ENCODE assay signal across 10 cellular contexts in the genomic region with DNA sequence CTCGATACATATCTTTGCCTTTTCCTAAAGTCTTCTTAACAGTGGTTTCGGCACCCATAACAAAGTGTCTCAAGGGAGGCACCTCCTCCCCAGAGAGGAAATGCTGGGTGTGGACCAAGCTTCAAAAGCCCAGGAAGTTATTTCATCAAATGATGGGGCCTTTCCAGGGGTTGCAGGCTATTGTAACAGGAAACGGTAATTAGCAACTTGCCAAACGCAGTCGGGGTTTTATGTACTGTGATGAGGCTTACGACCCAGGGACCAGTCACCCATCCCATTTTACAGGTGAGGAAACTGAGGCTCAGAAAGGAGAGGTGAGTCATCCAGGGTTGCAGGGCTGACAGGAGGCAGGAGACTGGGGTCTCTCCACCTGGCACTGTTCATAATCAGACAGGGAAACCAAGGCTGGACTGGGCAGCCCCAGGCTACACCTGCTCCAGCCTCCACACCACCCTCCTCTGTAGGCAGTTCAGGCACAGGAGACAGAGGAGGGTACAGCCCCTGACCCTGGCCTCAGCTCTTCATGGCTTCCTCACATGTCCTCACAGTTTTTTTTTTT.
DNase-seq lines count a peak whose midpoint lies in the region; ATAC-seq lines count a peak whose summit lies in the region.
"Had no signal": no experiment of that assay in that cellular context is flagged by ENCODE, and none has a peak within 500 bp of the region (broad histone marks: within the 10 kb centered on the region; RNA-seq: fewer than 3 reads in every experiment).

No MANE protein-coding gene starts in this region.

- peak; percentile 66 for DNase-seq in GM19238 (ENCODE audit: insufficient read length, low spot score)
- DNase-seq in SIG-M5 (lab: John Stamatoyannopoulos, UW): peak; percentile 61
- peak; percentile 81 for DNase-seq in activated effector memory CD4-positive, alpha-beta T cell treated with anti-CD3 and anti-CD28 coated beads, Interleukin-2, amount 50 U/mL, for 16 hours
- peak in 2 of 3 donors; percentile 43 to 57 for DNase-seq in stimulated activated CD4-positive, alpha-beta T cell treated with anti-CD3 and anti-CD28 coated beads, TNF-alpha, amount 100 ng/mL, for 1 hour (ENCODE audit: low read depth in 3 of 3, low spot score in 1 of 3)
- DNase-seq in D341Med (ENCODE audit: low spot score): no peak
- no peak for DNase-seq in hippocampal formation (lab: John Stamatoyannopoulos, UW)
- DNase-seq: KG1 had no signal

- ATAC-seq in HG03521 (IDR thresholded peaks at IDR 0.05; ENCODE audit: unreplicated experiment): no peak
- ATAC-seq in GM19452 (IDR thresholded peaks at IDR 0.05; ENCODE audit: unreplicated experiment): no peak
- ATAC-seq: body of pancreas had no signal

Comparison
In these comparisons a context has a peak if more than half of its experiments do, and no peak if none do; other contexts are left out.
1. DNase-seq: peak in GM19238 (single experiment), SIG-M5 (single experiment), activated effector memory CD4-positive, alpha-beta T cell treated with anti-CD3 and anti-CD28 coated beads, Interleukin-2, amount 50 U/mL, for 16 hours (single experiment) and stimulated activated CD4-positive, alpha-beta T cell treated with anti-CD3 and anti-CD28 coated beads, TNF-alpha, amount 100 ng/mL, for 1 hour (2 of 3); none in D341Med (single experiment) and hippocampal formation (0 of 2).